ENCODE assay signal across 16 cellular contexts in genomic region chr1:56434659-56435202, GRCh38.
DNase-seq lines count a peak whose midpoint lies in the region; ATAC-seq, FAIRE-seq and TF ChIP-seq lines count a peak whose summit lies in the region.
"Had no signal": no experiment of that assay in that cellular context is flagged by ENCODE, and none has a peak within 500 bp of the region (broad histone marks: within the 10 kb centered on the region; RNA-seq: fewer than 3 reads in every experiment).

No MANE protein-coding gene starts in this region.

- TF ChIP-seq CTCF in GM06990 (IDR thresholded peaks at IDR 0.05; ENCODE audit: insufficient read depth, low read length, poor library complexity, severe bottlenecking) (peak; percentile 24), neural progenitor cell (IDR thresholded peaks at IDR 0.05) (peak; percentile 27)

- H3K9me3 Mint-ChIP-seq in neural progenitor cell, result peaks cover 3% of the 10 kb centered on the region
- peaks cover 5% of the 10 kb centered on the region for H3K9me3 Mint-ChIP-seq in natural killer cell treated with Interleukin-12 subunit alpha and Interleukin-12 subunit beta and Interleukin-15 and Interleukin-18, amount 100 ng/mL, for 72 hours
- H3K9me3 Mint-ChIP-seq: activated CD8-positive, alpha-beta T cell treated with anti-CD3 and anti-CD28 coated beads for 36 hours; activated T-helper 17 cell treated with anti-CD3 and anti-CD28 coated beads, Interleukin-2, amount 50 U/mL, for 72 hours had no signal

- no peaks in the 10 kb centered on the region for H3K27me3 Mint-ChIP-seq in neural progenitor cell (ENCODE audit: insufficient read depth, low read depth)
- H3K27me3 Mint-ChIP-seq in natural killer cell treated with Interleukin-12 subunit alpha and Interleukin-12 subunit beta and Interleukin-15 and Interleukin-18, amount 100 ng/mL, for 72 hours, result peaks cover 16 to 18% of the 10 kb centered on the region in 2 donors
- H3K27me3 Mint-ChIP-seq: activated CD8-positive, alpha-beta T cell treated with anti-CD3 and anti-CD28 coated beads for 36 hours had no signal

- peak overlapping the region; percentile 62 for H3K4me2 ChIP-seq in neural progenitor cell

- H3K36me3 Mint-ChIP-seq in neural progenitor cell, result no peaks in the 10 kb centered on the region
- H3K36me3 Mint-ChIP-seq in natural killer cell treated with Interleukin-12 subunit alpha and Interleukin-12 subunit beta and Interleukin-15 and Interleukin-18, amount 100 ng/mL, for 72 hours, result no peaks in the 10 kb centered on the region

- no peaks in the 10 kb centered on the region for H3K36me3 ChIP-seq in GM06990 (ENCODE audit: control insufficient read depth, insufficient read depth, low read length)
- H3K36me3 ChIP-seq in neural progenitor cell, result no peaks in the 10 kb centered on the region
- H3K36me3 ChIP-seq: gastrocnemius medialis had no signal

- H3K4me1 Mint-ChIP-seq in neural progenitor cell, result peaks cover 84% of the 10 kb centered on the region
- no peaks in the 10 kb centered on the region for H3K4me1 Mint-ChIP-seq in natural killer cell treated with Interleukin-12 subunit alpha and Interleukin-12 subunit beta and Interleukin-15 and Interleukin-18, amount 100 ng/mL, for 72 hours (ENCODE audit: low read depth in 2 of 2)
- H3K4me1 Mint-ChIP-seq: activated T-helper 17 cell treated with anti-CD3 and anti-CD28 coated beads, Interleukin-2, amount 50 U/mL, for 72 hours had no signal

- no peak overlapping the region for H3K9ac ChIP-seq in neural progenitor cell
- H3K9ac ChIP-seq: GM23248 had no signal

- no peaks in the 10 kb centered on the region for H3K79me2 ChIP-seq in neural progenitor cell (ENCODE audit: low read depth)

- H4K20me1 ChIP-seq in neural progenitor cell (ENCODE audit: low read depth), result peaks cover 5% of the 10 kb centered on the region

- H3K4me1 ChIP-seq in neural progenitor cell, result peaks cover 89% of the 10 kb centered on the region

- no peak for FAIRE-seq in GM19239 (lab: Jason Lieb, UNC)
- FAIRE-seq: astrocyte, keratinocyte had no signal

- peak overlapping the region; percentile 96 for H3K27ac ChIP-seq in cingulate gyrus (ENCODE audit: low read depth, low read length)
- H3K27ac ChIP-seq in neural progenitor cell, result no peak overlapping the region
- H3K27ac ChIP-seq: gastrocnemius medialis, GM23248 had no signal

- peaks cover 55% of the 10 kb centered on the region for H3F3A ChIP-seq in neural progenitor cell (ENCODE audit: low read depth)

- DNase-seq in GM06990 (ENCODE audit: extremely low read depth, insufficient read length) (no peak), NCI-H2171 (lab: John Stamatoyannopoulos, UW) (peak; percentile 22), neural progenitor cell (ENCODE audit: low spot score) (no peak), GM19239 (ENCODE audit: insufficient read length, low spot score) (no peak)
- no peak for DNase-seq in natural killer cell treated with Interleukin-12 subunit alpha and Interleukin-12 subunit beta and Interleukin-15 and Interleukin-18, amount 100 ng/mL, for 72 hours (ENCODE audit: low spot score)
- DNase-seq: activated CD8-positive, alpha-beta T cell treated with anti-CD3 and anti-CD28 coated beads for 36 hours; gastrocnemius medialis; GM23248; NCI-H2029; SHP77 had no signal

- H3K27me3 ChIP-seq in GM06990 (replicated peaks; ENCODE audit: control insufficient read depth, insufficient read depth, low read length) (no peaks in the 10 kb centered on the region; the same call in 1 of the 2 replicates), neural progenitor cell (no peaks in the 10 kb centered on the region)
- H3K27me3 ChIP-seq: gastrocnemius medialis had no signal

- H3K4me3 ChIP-seq in GM06990 (replicated peaks; ENCODE audit: low read depth, low read length) (no peak overlapping the region), neural progenitor cell (no peak overlapping the region)
- H3K4me3 ChIP-seq: gastrocnemius medialis, GM23248 had no signal

- H3K9me3 ChIP-seq in neural progenitor cell (ENCODE audit: low read depth), result no peaks in the 10 kb centered on the region
- H3K9me3 ChIP-seq: gastrocnemius medialis had no signal

- H3K4me3 Mint-ChIP-seq in neural progenitor cell, result peak overlapping the region; percentile 41
- no peak overlapping the region for H3K4me3 Mint-ChIP-seq in natural killer cell treated with Interleukin-12 subunit alpha and Interleukin-12 subunit beta and Interleukin-15 and Interleukin-18, amount 100 ng/mL, for 72 hours
- H3K4me3 Mint-ChIP-seq: activated CD8-positive, alpha-beta T cell treated with anti-CD3 and anti-CD28 coated beads for 36 hours; activated T-helper 17 cell treated with anti-CD3 and anti-CD28 coated beads, Interleukin-2, amount 50 U/mL, for 72 hours had no signal

- peak overlapping the region; percentile 70 for H3K27ac Mint-ChIP-seq in neural progenitor cell
- no peak overlapping the region for H3K27ac Mint-ChIP-seq in natural killer cell treated with Interleukin-12 subunit alpha and Interleukin-12 subunit beta and Interleukin-15 and Interleukin-18, amount 100 ng/mL, for 72 hours
- H3K27ac Mint-ChIP-seq: activated CD8-positive, alpha-beta T cell treated with anti-CD3 and anti-CD28 coated beads for 36 hours; activated T-helper 17 cell treated with anti-CD3 and anti-CD28 coated beads, Interleukin-2, amount 50 U/mL, for 72 hours had no signal

- no peak overlapping the region for H2AFZ ChIP-seq in neural progenitor cell (replicated peaks)
- H2AFZ ChIP-seq: GM23248 had no signal

- no peak for ATAC-seq in HG02759 (IDR thresholded peaks at IDR 0.05; ENCODE audit: unreplicated experiment)
- no peak for ATAC-seq in natural killer cell treated with Interleukin-12 subunit alpha and Interleukin-12 subunit beta and Interleukin-15 and Interleukin-18, amount 100 ng/mL, for 72 hours
- no peak for ATAC-seq in HG03280 (IDR thresholded peaks at IDR 0.05; ENCODE audit: unreplicated experiment)
- ATAC-seq: activated CD8-positive, alpha-beta T cell treated with anti-CD3 and anti-CD28 coated beads for 36 hours; activated T-helper 17 cell treated with anti-CD3 and anti-CD28 coated beads, Interleukin-2, amount 50 U/mL, for 72 hours; gastrocnemius medialis had no signal
